ENCODE assay signal across 8 cellular contexts in the genomic region with DNA sequence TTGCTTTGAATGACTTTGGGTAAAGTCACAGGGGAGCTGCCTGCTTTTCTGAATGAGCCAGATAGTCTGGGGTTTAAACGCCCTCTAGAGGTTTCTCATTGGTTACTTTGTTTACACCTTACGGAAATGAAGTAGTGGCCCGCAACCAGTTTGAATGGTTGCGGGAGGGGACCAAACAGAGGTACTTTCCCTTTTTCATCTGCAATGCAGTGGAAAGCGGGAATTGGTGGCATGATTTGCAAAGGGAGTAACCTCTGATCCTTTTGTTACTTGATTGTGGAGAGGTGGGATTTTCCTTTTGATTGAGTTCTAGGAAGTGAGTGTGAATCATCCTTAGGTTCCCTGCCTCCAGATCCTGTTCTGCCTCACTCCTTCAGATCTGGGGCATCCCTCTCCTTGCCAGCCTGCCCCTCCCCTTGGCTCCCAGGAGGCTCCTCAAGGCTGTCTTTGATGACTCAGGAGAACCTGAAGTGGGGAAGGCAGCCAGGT. TPM values are rescaled to one million over a fixed set of nuclear protein-coding genes. Genes with fewer than 3 reads are reported as not detected.
A peak's percentile ranks its signal among the peaks of the same experiment; 100 is the strongest.
DNase-seq lines count a peak whose midpoint lies in the region; ATAC-seq, FAIRE-seq and TF ChIP-seq lines count a peak whose summit lies in the region.

No MANE protein-coding gene starts in this region.

- H3K9me3 Mint-ChIP-seq in natural killer cell = peaks cover 0 to 1% of the 10 kb centered on the region in 2 donors

- ATAC-seq in HG02623 (IDR thresholded peaks at IDR 0.05; ENCODE audit: unreplicated experiment) (peak; percentile 89), GM19467 (IDR thresholded peaks at IDR 0.05; ENCODE audit: unreplicated experiment) (no peak), natural killer cell (no peak)

- peaks cover 1% of the 10 kb centered on the region for H3K36me3 Mint-ChIP-seq in natural killer cell

- H3K27ac Mint-ChIP-seq in natural killer cell = no peak overlapping the region

- intact Hi-C loops in natural killer cell (cut with micrococcal nuclease) = no loop called here

- H4K20me1 ChIP-seq in BLaER1 = no peaks in the 10 kb centered on the region

- TF ChIP-seq CTCF in cardiac fibroblast (IDR thresholded peaks at IDR 0.05; ENCODE audit: low read depth, low read length) = peak; percentile 11
- no peak for TF ChIP-seq CTCF in natural killer cell (IDR thresholded peaks at IDR 0.05)

- FAIRE-seq in GM12892 (lab: Jason Lieb, UNC) = peak; percentile 85

- H3K4me3 ChIP-seq in BLaER1 (no peak overlapping the region), cardiac fibroblast (replicated peaks in 1 of 2; ENCODE audit: low read depth in 2 of 2, low read length in 2 of 2) (no peak overlapping the region)

- no peaks in the 10 kb centered on the region for H3K27me3 ChIP-seq in BLaER1

- H3K27ac ChIP-seq in BLaER1 = no peak overlapping the region

- H3K27me3 Mint-ChIP-seq in natural killer cell (ENCODE audit: low read depth in 2 of 2) = peaks cover 11 to 28% of the 10 kb centered on the region in 2 donors

- H3K9ac ChIP-seq in BLaER1 = no peak overlapping the region

- no peaks in the 10 kb centered on the region for H3K36me3 ChIP-seq in BLaER1

- peaks cover 7% of the 10 kb centered on the region for H3K9me3 ChIP-seq in BLaER1

- DNase-seq in GM12892 (ENCODE audit: insufficient read length) (no peak), NCI-H226 (peak; percentile 63), cardiac fibroblast (ENCODE audit: low read depth in 2 of 2) (peak; percentile 29 to 57), myocyte (ENCODE audit: low read depth) (peak; percentile 30), natural killer cell (no peak)

- no peak overlapping the region for H3K4me3 Mint-ChIP-seq in natural killer cell

- H3K4me1 ChIP-seq in BLaER1 = peaks cover 38% of the 10 kb centered on the region

- peak overlapping the region; percentile 65 for H3K4me2 ChIP-seq in BLaER1

- no peak for TF ChIP-seq POLR2A in GM12892 (IDR thresholded peaks at IDR 0.05; ENCODE audit: low read depth, low read length)

- H3K4me1 Mint-ChIP-seq in natural killer cell = peaks cover 0 to 12% of the 10 kb centered on the region in 2 donors

RNA-seq across cellular contexts. Expression of a gene that starts 15.9 kb away (rescaled TPM):
- polyA plus RNA-seq in GM12892 (2012; ENCODE audit: missing spikeins) = 0.42 TPM
- not detected in 2 replicates for total RNA-seq in myocyte
- not detected for polyA plus RNA-seq in myocyte (2012)
- not detected for total RNA-seq in natural killer cell

Comparison
In these comparisons a context has a peak if more than half of its experiments do, and no peak if none do; other contexts are left out.
1. DNase-seq: peak in NCI-H226 (single experiment), cardiac fibroblast (2 of 2) and myocyte (single experiment); none in GM12892 (single experiment) and natural killer cell (single experiment).